ENCODE assay signal across 18 cellular contexts in genomic region chr2:73128841-73129535, GRCh38. TPM values are rescaled to one million over a fixed set of nuclear protein-coding genes. Genes with fewer than 3 reads are reported as not detected.
DNase-seq lines count a peak whose midpoint lies in the region; ATAC-seq and TF ChIP-seq lines count a peak whose summit lies in the region.
"Had no signal": no experiment of that assay in that cellular context is flagged by ENCODE, and none has a peak within 500 bp of the region (broad histone marks: within the 10 kb centered on the region; RNA-seq: fewer than 3 reads in every experiment).

No MANE protein-coding gene starts in this region.

- WGBS in endodermal cell (ENCODE audit: insufficient coverage in 1 of 2, insufficient read length in 1 of 2), 2 experiments, result 93% methylated on average over 4 to 6 of the region's 6 CpGs

- H3K4me1 Mint-ChIP-seq in endodermal cell (no peaks in the 10 kb centered on the region), osteocyte (ENCODE audit: unreplicated experiment) (no peaks in the 10 kb centered on the region)
- H3K4me1 Mint-ChIP-seq in activated CD4-positive, alpha-beta T cell treated with anti-CD3 and anti-CD28 coated beads, Interleukin-2, amount 10 ng/mL, durations not matched to agents 24 days and 14 days, result no peaks in the 10 kb centered on the region
- H3K4me1 Mint-ChIP-seq: CD8-positive, alpha-beta memory T cell had no signal

- H3K27ac Mint-ChIP-seq in endodermal cell, result no peak overlapping the region
- H3K27ac Mint-ChIP-seq in osteocyte (ENCODE audit: unreplicated experiment), result no peak overlapping the region
- H3K27ac Mint-ChIP-seq in activated CD4-positive, alpha-beta T cell treated with anti-CD3 and anti-CD28 coated beads, Interleukin-2, amount 10 ng/mL, durations not matched to agents 24 days and 14 days, result no peak overlapping the region
- H3K27ac Mint-ChIP-seq: CD8-positive, alpha-beta memory T cell; HFFc6; IgD-negative memory B cell had no signal

- CTCF ChIA-PET in Panc1 (lab: Charles Lee), result no interaction called here

- H3K36me3 Mint-ChIP-seq in endodermal cell (ENCODE audit: low read depth) (no peaks in the 10 kb centered on the region), osteocyte (ENCODE audit: unreplicated experiment) (no peaks in the 10 kb centered on the region)
- H3K36me3 Mint-ChIP-seq in activated CD4-positive, alpha-beta T cell treated with anti-CD3 and anti-CD28 coated beads, Interleukin-2, amount 10 ng/mL, durations not matched to agents 24 days and 14 days (ENCODE audit: low read depth), result no peaks in the 10 kb centered on the region
- H3K36me3 Mint-ChIP-seq: CD8-positive, alpha-beta memory T cell; IgD-negative memory B cell had no signal

- no peaks in the 10 kb centered on the region for H3K4me1 ChIP-seq in Panc1 (ENCODE audit: control insufficient read depth, insufficient read depth, low read length)
- no peaks in the 10 kb centered on the region for H3K4me1 ChIP-seq in endodermal cell (ENCODE audit: control insufficient read depth, insufficient read depth, low read length)
- H3K4me1 ChIP-seq in ascending aorta, result no peaks in the 10 kb centered on the region
- H3K4me1 ChIP-seq: BLaER1, HAP-1 had no signal

- H3K27me3 Mint-ChIP-seq in endodermal cell (ENCODE audit: insufficient read depth), result peaks cover 7% of the 10 kb centered on the region
- peaks cover 45% of the 10 kb centered on the region for H3K27me3 Mint-ChIP-seq in osteocyte (ENCODE audit: unreplicated experiment)
- peaks cover 20% of the 10 kb centered on the region for H3K27me3 Mint-ChIP-seq in activated CD4-positive, alpha-beta T cell treated with anti-CD3 and anti-CD28 coated beads, Interleukin-2, amount 10 ng/mL, durations not matched to agents 24 days and 14 days

- ATAC-seq in Panc1, result peak; percentile 58; the same call in 1 of the 2 replicates
- ATAC-seq: GM12878 had no signal

- no peak overlapping the region for H3K9ac ChIP-seq in endodermal cell (ENCODE audit: extremely low read depth, low read length, poor library complexity, severe bottlenecking)
- H3K9ac ChIP-seq: BLaER1, GM23248 had no signal

- no TSS peak for BruUV-seq in Panc1 (replicated peaks; lab: Mats Ljungman, UMichigan)

- intact Hi-C loops in Panc1 (cut with micrococcal nuclease; ENCODE audit: unreplicated experiment) (no loop called here), ascending aorta (cut with DNase I) (no loop called here)
- intact Hi-C loops in activated CD4-positive, alpha-beta T cell treated with anti-CD3 and anti-CD28 coated beads, Interleukin-2, amount 10 ng/mL, durations not matched to agents 24 days and 14 days (cut with micrococcal nuclease), result no loop called here

- TF ChIP-seq CTCF in Panc1 (IDR thresholded peaks at IDR 0.05), result no peak
- TF ChIP-seq CTCF in endodermal cell (conservative IDR thresholded peaks at IDR 0.05), result peak; percentile 27
- no peak for TF ChIP-seq CTCF in osteocyte (IDR thresholded peaks at IDR 0.05)
- TF ChIP-seq CTCF in ascending aorta (IDR thresholded peaks at IDR 0.05), result no peak

- H3K4me3 ChIP-seq in H7 (ENCODE audit: insufficient read depth, low read depth, low read length), result no peak overlapping the region
- no peak overlapping the region for H3K4me3 ChIP-seq in Panc1 (ENCODE audit: low read depth in 2 of 2, low read length in 2 of 2)
- H3K4me3 ChIP-seq in endodermal cell (ENCODE audit: low read length), result no peak overlapping the region
- no peak overlapping the region for H3K4me3 ChIP-seq in ascending aorta
- H3K4me3 ChIP-seq: BLaER1, GM12878, GM23248, HAP-1 had no signal

- H3K4me3 Mint-ChIP-seq in endodermal cell (no peak overlapping the region), osteocyte (ENCODE audit: unreplicated experiment) (no peak overlapping the region)
- H3K4me3 Mint-ChIP-seq in activated CD4-positive, alpha-beta T cell treated with anti-CD3 and anti-CD28 coated beads, Interleukin-2, amount 10 ng/mL, durations not matched to agents 24 days and 14 days, result no peak overlapping the region
- H3K4me3 Mint-ChIP-seq: CD8-positive, alpha-beta memory T cell; HFFc6; IgD-negative memory B cell had no signal

- POLR2A ChIA-PET in Panc1 (lab: Charles Lee), result no interaction called here

- H3K9me3 ChIP-seq in Panc1 (ENCODE audit: control insufficient read depth, insufficient read depth, low read depth, low read length) (no peaks in the 10 kb centered on the region), endodermal cell (ENCODE audit: control insufficient read depth, low read length) (no peaks in the 10 kb centered on the region), ascending aorta (no peaks in the 10 kb centered on the region)
- H3K9me3 ChIP-seq: HAP-1 had no signal

- in situ Hi-C loops in Panc1 (cut with HindIII; ENCODE audit: low pct_unique_long_range_greater_than_20kb, low sequenced_read_pairs), result no loop called here

- H3K9me3 Mint-ChIP-seq in endodermal cell (peaks cover 7% of the 10 kb centered on the region), osteocyte (ENCODE audit: unreplicated experiment) (peaks cover 6% of the 10 kb centered on the region)
- no peaks in the 10 kb centered on the region for H3K9me3 Mint-ChIP-seq in activated CD4-positive, alpha-beta T cell treated with anti-CD3 and anti-CD28 coated beads, Interleukin-2, amount 10 ng/mL, durations not matched to agents 24 days and 14 days
- H3K9me3 Mint-ChIP-seq: HFFc6 had no signal

- H3K27me3 ChIP-seq in H7 (ENCODE audit: control insufficient read depth, insufficient read depth, low read length) (no peaks in the 10 kb centered on the region), Panc1 (ENCODE audit: control insufficient read depth, insufficient read depth, low read length) (no peaks in the 10 kb centered on the region), endodermal cell (ENCODE audit: control insufficient read depth, insufficient read depth, low read length, poor library complexity, severe bottlenecking) (no peaks in the 10 kb centered on the region), ascending aorta (no peaks in the 10 kb centered on the region)
- H3K27me3 ChIP-seq: BLaER1 had no signal

- H3K36me3 ChIP-seq in H7 (replicated peaks; ENCODE audit: control insufficient read depth, insufficient read depth, low read length), result no peaks in the 10 kb centered on the region
- H3K36me3 ChIP-seq in Panc1 (ENCODE audit: control insufficient read depth, insufficient read depth, low read length), result no peaks in the 10 kb centered on the region
- H3K36me3 ChIP-seq in endodermal cell (ENCODE audit: control insufficient read depth, insufficient read depth, low read length), result no peaks in the 10 kb centered on the region
- H3K36me3 ChIP-seq in ascending aorta, result no peaks in the 10 kb centered on the region
- H3K36me3 ChIP-seq: BLaER1, HAP-1 had no signal

- DNase-seq in H7 (peak; percentile 36), Panc1 (ENCODE audit: low read depth, low spot score) (no peak), endodermal cell (no peak), osteocyte (ENCODE audit: extremely low spot score, unreplicated experiment) (peak; percentile 75), COR-L47 (lab: John Stamatoyannopoulos, UW) (no peak), ascending aorta (ENCODE audit: low spot score in 2 of 2) (no peak), NCI-H526 treated with DMSO at 0.1 percent for 48 hours (lab: John Stamatoyannopoulos, UW) (no peak)
- DNase-seq in activated CD4-positive, alpha-beta T cell treated with anti-CD3 and anti-CD28 coated beads, Interleukin-2, amount 10 ng/mL, durations not matched to agents 24 days and 14 days, result no peak
- DNase-seq: AML-193; CD8-positive, alpha-beta memory T cell; DMS79; GM23248; HFFc6; KG1 had no signal

- H3K27ac ChIP-seq in Panc1 (ENCODE audit: low read length), result no peak overlapping the region
- no peak overlapping the region for H3K27ac ChIP-seq in endodermal cell (ENCODE audit: low read depth, low read length)
- H3K27ac ChIP-seq in ascending aorta, result no peak overlapping the region
- H3K27ac ChIP-seq: BLaER1, GM23248 had no signal

RNA-seq across cellular contexts. Expression of gene RAB11FIP5, which starts 16.2 kb away (rescaled TPM):
- total RNA-seq in H7 (2014; rRNA removed; shearing (Covaris generic)), result 12.4 and 16.7 TPM in 2 replicates
- 27.3 TPM for total RNA-seq in Panc1 (2021; ENCODE audit: unreplicated experiment)
- 20.4 TPM for polyA plus RNA-seq in Panc1 (2012; ENCODE audit: insufficient read length)
- total RNA-seq in endodermal cell, result 10 to 100 TPM; 12.1 to 17.3 TPM
- polyA plus RNA-seq in endodermal cell (2013, experiment 1 of 2), result 6.5 TPM
- 5.5 TPM for polyA plus RNA-seq in endodermal cell (2013, experiment 2 of 2)
- total RNA-seq in osteocyte, result 30.8 and 35.5 TPM in 2 replicates
- total RNA-seq in activated CD4-positive, alpha-beta T cell treated with anti-CD3 and anti-CD28 coated beads, Interleukin-2, amount 10 ng/mL, durations not matched to agents 24 days and 14 days, result 13.4 and 13.8 TPM in 2 replicates
- total RNA-seq in ascending aorta, result 95.3 TPM

RNA-seq across cellular contexts. Expression of gene SFXN5, which starts 57.5 kb away (rescaled TPM):
- total RNA-seq in H7 (2014; rRNA removed; shearing (Covaris generic)), result 19.4 and 23.9 TPM in 2 replicates
- total RNA-seq in Panc1 (2021; ENCODE audit: unreplicated experiment) (27.8 TPM), endodermal cell (10 to 100 TPM; 30.7 to 32.8 TPM), osteocyte (9.8 and 12.7 TPM in 2 replicates), ascending aorta (9.3 TPM)
- polyA plus RNA-seq in Panc1 (2012; ENCODE audit: insufficient read length), result 19.7 TPM
- 10.0 TPM for polyA plus RNA-seq in endodermal cell (2013, experiment 1 of 2)
- polyA plus RNA-seq in endodermal cell (2013, experiment 2 of 2), result 13.1 TPM
- 11.6 and 14.1 TPM in 2 replicates for total RNA-seq in activated CD4-positive, alpha-beta T cell treated with anti-CD3 and anti-CD28 coated beads, Interleukin-2, amount 10 ng/mL, durations not matched to agents 24 days and 14 days

Comparison
In these comparisons a context has a peak if more than half of its experiments do, and no peak if none do; other contexts are left out.
1. DNase-seq: peak in H7 (single experiment) and osteocyte (single experiment); none in Panc1 (single experiment), endodermal cell (single experiment), activated CD4-positive, alpha-beta T cell treated with anti-CD3 and anti-CD28 coated beads, Interleukin-2, amount 10 ng/mL, durations not matched to agents 24 days and 14 days (single experiment), COR-L47 (single experiment), ascending aorta (0 of 2) and NCI-H526 treated with DMSO at 0.1 percent for 48 hours (single experiment).